14 cellular contexts compared by ENCODE assay signal in genomic region chr6:52388790-52389189, GRCh38. TPM values are rescaled to one million over a fixed set of nuclear protein-coding genes. Genes with fewer than 3 reads are reported as not detected.
DNase-seq lines count a peak whose midpoint lies in the region; ATAC-seq and TF ChIP-seq lines count a peak whose summit lies in the region.
"Had no signal": no experiment of that assay in that cellular context is flagged by ENCODE, and none has a peak within 500 bp of the region (broad histone marks: within the 10 kb centered on the region; RNA-seq: fewer than 3 reads in every experiment).

No MANE protein-coding gene starts in this region.

- no peaks in the 10 kb centered on the region for H3K27me3 Mint-ChIP-seq in activated CD4-positive, alpha-beta T cell treated with anti-CD3 and anti-CD28 coated beads for 36 hours
- no peaks in the 10 kb centered on the region for H3K27me3 Mint-ChIP-seq in stimulated activated naive CD8-positive, alpha-beta T cell treated with anti-CD3 and anti-CD28 coated beads, Interleukin-15, amount 100 ng/mL, for 72 hours

- H3K27ac ChIP-seq in SU-DHL-6 (ENCODE audit: low read depth, low read length) (peak overlapping the region; percentile 80; the same call in 1 of the 2 replicates), SK-N-SH (ENCODE audit: low read depth in 2 of 2, low read length in 1 of 2) (peak overlapping the region in 1 of 2 experiments; percentile 90; a peak in 1 of 4 replicates)

- H4K20me1 ChIP-seq in SU-DHL-6 (ENCODE audit: low read depth, low read length), result no peaks in the 10 kb centered on the region
- H4K20me1 ChIP-seq in SK-N-SH (ENCODE audit: insufficient read depth), result no peaks in the 10 kb centered on the region

- peaks cover 24% of the 10 kb centered on the region for H3F3A ChIP-seq in SU-DHL-6 (ENCODE audit: insufficient read depth)
- peaks cover 29% of the 10 kb centered on the region for H3F3A ChIP-seq in SK-N-SH (replicated peaks; ENCODE audit: insufficient read depth)

- no peak for TF ChIP-seq RAD21 in SK-N-SH (IDR thresholded peaks at IDR 0.05; ENCODE audit: low read length)

- no peak for TF ChIP-seq EP300 in SK-N-SH (IDR thresholded peaks at IDR 0.05; ENCODE audit: borderline replicate concordance in 1 of 2, low read depth in 1 of 2, low read length in 1 of 2)

- H3K36me3 ChIP-seq in SU-DHL-6 (ENCODE audit: low read length) (no peaks in the 10 kb centered on the region), SK-N-SH (replicated peaks in 1 of 2; ENCODE audit: control insufficient read depth in 1 of 2, insufficient read depth in 2 of 2, low read length in 1 of 2) (no peaks in the 10 kb centered on the region)

- no peaks in the 10 kb centered on the region for H3K79me2 ChIP-seq in SU-DHL-6 (ENCODE audit: insufficient read depth, low read length)
- no peaks in the 10 kb centered on the region for H3K79me2 ChIP-seq in SK-N-SH (ENCODE audit: insufficient read depth)
- H3K79me2 ChIP-seq: parathyroid adenoma had no signal

- H2AFZ ChIP-seq in SU-DHL-6 (ENCODE audit: low read depth, low read length, severe bottlenecking) (no peak overlapping the region), SK-N-SH (ENCODE audit: low read depth) (no peak overlapping the region)

- H3K9me2 ChIP-seq in SU-DHL-6 (replicated peaks; ENCODE audit: insufficient read depth, low read length) (no peaks in the 10 kb centered on the region), SK-N-SH (no peaks in the 10 kb centered on the region)

- no peak overlapping the region for H3K9ac ChIP-seq in SU-DHL-6 (ENCODE audit: low read length)
- H3K9ac ChIP-seq in SK-N-SH, result no peak overlapping the region
- H3K9ac ChIP-seq: parathyroid adenoma had no signal

- peaks cover 86% of the 10 kb centered on the region for H3K4me1 Mint-ChIP-seq in activated CD4-positive, alpha-beta T cell treated with anti-CD3 and anti-CD28 coated beads for 36 hours
- H3K4me1 Mint-ChIP-seq in stimulated activated naive CD8-positive, alpha-beta T cell treated with anti-CD3 and anti-CD28 coated beads, Interleukin-15, amount 100 ng/mL, for 72 hours, result peaks cover 77% of the 10 kb centered on the region

- TF ChIP-seq CTCF in SU-DHL-6 (IDR thresholded peaks at IDR 0.05; ENCODE audit: insufficient read depth, low read length, poor library complexity, severe bottlenecking) (no peak), fibroblast of villous mesenchyme (IDR thresholded peaks at IDR 0.05; ENCODE audit: insufficient read depth, low read depth, low read length) (no peak), SK-N-SH (IDR thresholded peaks at IDR 0.05) (no peak)

- no peak for DNase-seq in activated CD4-positive, alpha-beta T cell treated with anti-CD3 and anti-CD28 coated beads for 36 hours
- no peak for DNase-seq in activated CD4-positive, alpha-beta T cell treated with anti-CD3 and anti-CD28 coated beads, Interleukin-2, amount 50 U/mL, for 48 hours
- DNase-seq in fibroblast of villous mesenchyme (ENCODE audit: low read depth), result peak; percentile 27
- no peak for DNase-seq in stimulated activated naive CD8-positive, alpha-beta T cell treated with anti-CD3 and anti-CD28 coated beads, Interleukin-15, amount 100 ng/mL, for 72 hours
- DNase-seq in HUDEP-2 (lab: John Stamatoyannopoulos, UW; ENCODE audit: unreplicated experiment in 76 of 76), result no peak
- no peak for DNase-seq in SK-N-SH
- no peak for DNase-seq in NCI-H1048 (lab: John Stamatoyannopoulos, UW)
- DNase-seq: activated effector memory CD4-positive, alpha-beta T cell treated with anti-CD3 and anti-CD28 coated beads, Interleukin-2, amount 50 U/mL, for 16 hours; left ventricle myocardium superior; NCI-H187; stimulated activated CD4-positive, alpha-beta T cell treated with anti-CD3 and anti-CD28 coated beads, Interleukin-4, amount 100 ng/mL, for 4 hours had no signal

- no peaks in the 10 kb centered on the region for H3K9me3 ChIP-seq in SU-DHL-6 (ENCODE audit: insufficient read depth, low read length)
- no peaks in the 10 kb centered on the region for H3K9me3 ChIP-seq in SK-N-SH

- H3K4me3 ChIP-seq in SU-DHL-6 (ENCODE audit: insufficient read depth, low read length, poor library complexity, severe bottlenecking), result no peak overlapping the region
- no peak overlapping the region for H3K4me3 ChIP-seq in fibroblast of villous mesenchyme (ENCODE audit: low read depth, low read length)
- H3K4me3 ChIP-seq in SK-N-SH (ENCODE audit: low read depth in 2 of 2, low read length in 1 of 2), result no peak overlapping the region

- H3K36me3 Mint-ChIP-seq in activated CD4-positive, alpha-beta T cell treated with anti-CD3 and anti-CD28 coated beads for 36 hours (ENCODE audit: low read depth), result peaks cover 20% of the 10 kb centered on the region

- H3K27ac Mint-ChIP-seq in activated CD4-positive, alpha-beta T cell treated with anti-CD3 and anti-CD28 coated beads for 36 hours, result peak overlapping the region; percentile 86
- no peak overlapping the region for H3K27ac Mint-ChIP-seq in stimulated activated naive CD8-positive, alpha-beta T cell treated with anti-CD3 and anti-CD28 coated beads, Interleukin-15, amount 100 ng/mL, for 72 hours
- H3K27ac Mint-ChIP-seq: dendritic cell treated with granulocyte-macrophage colony-stimulating factor and Interleukin-4, amounts not matched to agents 40 ng/mL and 50 ng/mL, for 4 days had no signal

- no peak overlapping the region for H3K4me3 Mint-ChIP-seq in activated CD4-positive, alpha-beta T cell treated with anti-CD3 and anti-CD28 coated beads for 36 hours
- H3K4me3 Mint-ChIP-seq in stimulated activated naive CD8-positive, alpha-beta T cell treated with anti-CD3 and anti-CD28 coated beads, Interleukin-15, amount 100 ng/mL, for 72 hours, result peak overlapping the region; percentile 13 to 72
- H3K4me3 Mint-ChIP-seq: dendritic cell treated with granulocyte-macrophage colony-stimulating factor and Interleukin-4, amounts not matched to agents 40 ng/mL and 50 ng/mL, for 4 days had no signal

- POLR2A ChIA-PET in activated CD4-positive, alpha-beta T cell treated with anti-CD3 and anti-CD28 coated beads for 36 hours (lab: Charles Lee), result interaction anchor here (1.9 kb wide), 1 partner anchor 104 kb away, joined by 11 read pairs; the partner anchor contains the start of gene MCM3
- POLR2A ChIA-PET in SK-N-SH (lab: Yijun Ruan, JAX), result no interaction called here

- CTCF ChIA-PET in activated CD4-positive, alpha-beta T cell treated with anti-CD3 and anti-CD28 coated beads for 36 hours (lab: Charles Lee), result interaction anchor here (0.7 to 4.4 kb wide), 5 partner anchors 9 to 226 kb away, joined by 3 to 46 read pairs (median 5); partner anchors contain the start of gene MCM3
- CTCF ChIA-PET in SK-N-SH (lab: Yijun Ruan, JAX), result interaction anchor here (0.7 to 1.3 kb wide), 4 partner anchors 9 to 27 kb away, joined by 3 to 4 read pairs (median 4); partner anchors contain the start of gene PAQR8

- H3K9me3 Mint-ChIP-seq in activated CD4-positive, alpha-beta T cell treated with anti-CD3 and anti-CD28 coated beads for 36 hours (ENCODE audit: low read depth), result peaks cover 11% of the 10 kb centered on the region
- H3K9me3 Mint-ChIP-seq in stimulated activated naive CD8-positive, alpha-beta T cell treated with anti-CD3 and anti-CD28 coated beads, Interleukin-15, amount 100 ng/mL, for 72 hours, result peaks cover 10 to 17% of the 10 kb centered on the region in 2 donors
- H3K9me3 Mint-ChIP-seq: dendritic cell treated with granulocyte-macrophage colony-stimulating factor and Interleukin-4, amounts not matched to agents 40 ng/mL and 50 ng/mL, for 4 days had no signal

- H3K27me3 ChIP-seq in SU-DHL-6 (ENCODE audit: low read length), result no peaks in the 10 kb centered on the region
- no peaks in the 10 kb centered on the region for H3K27me3 ChIP-seq in SK-N-SH (ENCODE audit: insufficient read depth)

- intact Hi-C loops in activated CD4-positive, alpha-beta T cell treated with anti-CD3 and anti-CD28 coated beads for 36 hours (cut with DNase I, micrococcal nuclease), result no loop called here

- H3K4me2 ChIP-seq in SU-DHL-6 (ENCODE audit: low read depth, low read length, poor library complexity, severe bottlenecking), result no peak overlapping the region
- no peak overlapping the region for H3K4me2 ChIP-seq in SK-N-SH

- ATAC-seq in activated CD4-positive, alpha-beta T cell treated with anti-CD3 and anti-CD28 coated beads for 36 hours, result no peak
- no peak for ATAC-seq in stimulated activated naive CD8-positive, alpha-beta T cell treated with anti-CD3 and anti-CD28 coated beads, Interleukin-15, amount 100 ng/mL, for 72 hours

- WGBS in SK-N-SH (ENCODE audit: low lambda C conversion rate), result 98% methylated on average over 4 of the region's 4 CpGs

- peaks cover 17 to 20% of the 10 kb centered on the region in 2 experiments; a peak in 3 of 4 replicates for H3K4me1 ChIP-seq in SK-N-SH (ENCODE audit: control insufficient read depth in 1 of 2, insufficient read depth in 2 of 2, low read depth in 1 of 2, low read length in 1 of 2)

TF ChIP-seq in SK-N-SH, 30 proteins besides CTCF, POLR2A, EP300 and RAD21 (continues in another document):
- TF ChIP-seq PBX3 (IDR thresholded peaks at IDR 0.05) (no peak), USF2 (IDR thresholded peaks at IDR 0.05; ENCODE audit: borderline replicate concordance, low read depth, low read length) (no peak)

RNA-seq across cellular contexts. Expression of gene PAQR8, which starts 26.8 kb away (rescaled TPM):
- 1 to 10 TPM; 9.0 to 9.1 TPM for total RNA-seq in activated CD4-positive, alpha-beta T cell treated with anti-CD3 and anti-CD28 coated beads for 36 hours
- 3.2 and 4.7 TPM in 2 replicates for total RNA-seq in fibroblast of villous mesenchyme
- polyA plus RNA-seq in SK-N-SH (2012; rRNA removed), result 2.3 and 2.4 TPM in 2 replicates
- polyA plus RNA-seq in SK-N-SH (2012; cell fraction: cytosol; rRNA removed), result 2.2 and 3.1 TPM in 2 replicates
- polyA plus RNA-seq in SK-N-SH (2012; cell fraction: nucleus; rRNA removed), result 0.55 and 0.86 TPM in 2 replicates

RNA-seq across cellular contexts. Expression of gene EFHC1, which starts 31.4 kb away (rescaled TPM):
- total RNA-seq in activated CD4-positive, alpha-beta T cell treated with anti-CD3 and anti-CD28 coated beads for 36 hours, result 1 to 10 TPM; 2.2 to 3.6 TPM
- 15.8 and 21.6 TPM in 2 replicates for total RNA-seq in fibroblast of villous mesenchyme
- polyA plus RNA-seq in SK-N-SH (2012; rRNA removed), result 39.4 and 54.3 TPM in 2 replicates
- 20.2 and 22.6 TPM in 2 replicates for polyA plus RNA-seq in SK-N-SH (2012; cell fraction: cytosol; rRNA removed)
- polyA plus RNA-seq in SK-N-SH (2012; cell fraction: nucleus; rRNA removed), result 204 and 279 TPM in 2 replicates
